In genomic region chr18:47382171-47382570, GRCh38 we compare ENCODE assay signal across 18 cellular contexts.
"Had no signal": no experiment of that assay in that cellular context is flagged by ENCODE, and none has a peak within 500 bp of the region (broad histone marks: within the 10 kb centered on the region; RNA-seq: fewer than 3 reads in every experiment).

No MANE protein-coding gene starts in this region.

- H3K27ac Mint-ChIP-seq: effector memory CD8-positive, alpha-beta T cell; mesothelial cell of epicardium had no signal

- H3K4me3 Mint-ChIP-seq: effector memory CD8-positive, alpha-beta T cell; mesothelial cell of epicardium; naive B cell had no signal

- H3K9me3 Mint-ChIP-seq: effector memory CD8-positive, alpha-beta T cell; mesothelial cell of epicardium had no signal

- DNase-seq: effector CD8-positive, alpha-beta T cell; effector memory CD8-positive, alpha-beta T cell; foreskin keratinocyte; heart left ventricle; hippocampal formation; left cardiac atrium; left lung; left ventricle myocardium superior; lower lobe of right lung; mesenchymal stem cell; mucosa of descending colon; naive B cell had no signal

- FAIRE-seq: colon, endothelial cell of umbilical vein, frontal cortex, islet of Langerhans, keratinocyte had no signal

- H3K36me3 Mint-ChIP-seq: mesothelial cell of epicardium, naive B cell had no signal

- H3K4me1 Mint-ChIP-seq: mesothelial cell of epicardium, naive B cell had no signal
